ENCODE assay signal across 13 cellular contexts in genomic region chr1:108681701-108682100, GRCh38. TPM values are rescaled to one million over a fixed set of nuclear protein-coding genes. Genes with fewer than 3 reads are reported as not detected.
"Had no signal": no experiment of that assay in that cellular context is flagged by ENCODE, and none has a peak within 500 bp of the region (broad histone marks: within the 10 kb centered on the region; RNA-seq: fewer than 3 reads in every experiment).

No MANE protein-coding gene starts in this region.

RNA-seq across cellular contexts. Expression of gene FNDC7, which starts 31.0 kb away (rescaled TPM):
- total RNA-seq: activated CD4-positive, alpha-beta T cell treated with anti-CD3 and anti-CD28 coated beads, Interleukin-2, amount 10 ng/mL, durations not matched to agents 24 days and 14 days; dermis microvascular lymphatic vessel endothelial cell; esophagus squamous epithelium; gastroesophageal sphincter; left lobe of liver; lower lobe of right lung; mesenteric fat pad; neural crest cell; osteoblast; posterior vena cava; sigmoid colon; transverse colon; vagina had no signal
